Comparison of ENCODE assay signal across 7 cellular contexts in genomic region chr20:51562027-51562333, GRCh38.
A peak's percentile ranks its signal among the peaks of the same experiment; 100 is the strongest.
DNase-seq lines count a peak whose midpoint lies in the region; ATAC-seq and FAIRE-seq lines count a peak whose summit lies in the region.

No MANE protein-coding gene starts in this region.

- no peaks in the 10 kb centered on the region for H3K9me3 Mint-ChIP-seq in activated naive CD8-positive, alpha-beta T cell (ENCODE audit: low read depth)
- H3K9me3 Mint-ChIP-seq in stimulated activated memory B cell treated with anti-CD40 and anti-IgM and Interleukin-4, amounts not matched to agents 10 μg/mL and 1 μg/mL and 100 μg/mL, for 72 hours = no peaks in the 10 kb centered on the region

- peaks cover 62% of the 10 kb centered on the region for H3K27me3 ChIP-seq in iPS-18a (ENCODE audit: control insufficient read depth, insufficient read depth, low read length)

- peaks cover 16% of the 10 kb centered on the region for H3K4me1 ChIP-seq in iPS-18a (ENCODE audit: control insufficient read depth, low read depth, low read length)

- ATAC-seq in stimulated activated memory B cell treated with anti-CD40 and anti-IgM and Interleukin-4, amounts not matched to agents 10 μg/mL and 1 μg/mL and 100 μg/mL, for 72 hours = no peak

- no peak overlapping the region for H3K27ac Mint-ChIP-seq in activated naive CD8-positive, alpha-beta T cell
- peak overlapping the region; percentile 12 for H3K27ac Mint-ChIP-seq in stimulated activated memory B cell treated with anti-CD40 and anti-IgM and Interleukin-4, amounts not matched to agents 10 μg/mL and 1 μg/mL and 100 μg/mL, for 72 hours

- peaks cover 23% of the 10 kb centered on the region for H3K4me1 Mint-ChIP-seq in activated naive CD8-positive, alpha-beta T cell (ENCODE audit: low read depth)
- peaks cover 35% of the 10 kb centered on the region for H3K4me1 Mint-ChIP-seq in stimulated activated memory B cell treated with anti-CD40 and anti-IgM and Interleukin-4, amounts not matched to agents 10 μg/mL and 1 μg/mL and 100 μg/mL, for 72 hours

- H3K9ac ChIP-seq in iPS-18a (ENCODE audit: low read length) = no peak overlapping the region

- H3K36me3 Mint-ChIP-seq in activated naive CD8-positive, alpha-beta T cell = no peaks in the 10 kb centered on the region
- no peaks in the 10 kb centered on the region for H3K36me3 Mint-ChIP-seq in stimulated activated memory B cell treated with anti-CD40 and anti-IgM and Interleukin-4, amounts not matched to agents 10 μg/mL and 1 μg/mL and 100 μg/mL, for 72 hours

- no peak for FAIRE-seq in HTR-8/SVneo (lab: Jason Lieb, UNC)

- H3K4me3 Mint-ChIP-seq in activated naive CD8-positive, alpha-beta T cell = peak overlapping the region; percentile 82
- H3K4me3 Mint-ChIP-seq in stimulated activated memory B cell treated with anti-CD40 and anti-IgM and Interleukin-4, amounts not matched to agents 10 μg/mL and 1 μg/mL and 100 μg/mL, for 72 hours = peak overlapping the region; percentile 63

- H3K27ac ChIP-seq in iPS-18a (ENCODE audit: low read length) = no peak overlapping the region

- H3K27me3 Mint-ChIP-seq in activated naive CD8-positive, alpha-beta T cell = peaks cover 29% of the 10 kb centered on the region
- H3K27me3 Mint-ChIP-seq in stimulated activated memory B cell treated with anti-CD40 and anti-IgM and Interleukin-4, amounts not matched to agents 10 μg/mL and 1 μg/mL and 100 μg/mL, for 72 hours = peaks cover 60% of the 10 kb centered on the region

- peak overlapping the region; percentile 68 for H3K4me3 ChIP-seq in iPS-18a (ENCODE audit: low read length)

- DNase-seq in HTR-8/SVneo (ENCODE audit: insufficient read length, low spot score) (peak; percentile 55), SIG-M5 treated with dmso at 0.1 percent for 504 hours (lab: John Stamatoyannopoulos, UW; ENCODE audit: unreplicated experiment) (no peak), cerebellar nuclear complex (lab: John Stamatoyannopoulos, UW) (no peak), NCI-H2081 treated with DMSO at 0.1 percent for 48 hours (lab: John Stamatoyannopoulos, UW) (no peak)

- no peaks in the 10 kb centered on the region for H3K9me3 ChIP-seq in iPS-18a (ENCODE audit: control insufficient read depth, low read depth, low read length)

- no peaks in the 10 kb centered on the region for H3K36me3 ChIP-seq in iPS-18a (ENCODE audit: control insufficient read depth, low read depth, low read length)
